ENCODE assay signal across 8 cellular contexts in the genomic region with DNA sequence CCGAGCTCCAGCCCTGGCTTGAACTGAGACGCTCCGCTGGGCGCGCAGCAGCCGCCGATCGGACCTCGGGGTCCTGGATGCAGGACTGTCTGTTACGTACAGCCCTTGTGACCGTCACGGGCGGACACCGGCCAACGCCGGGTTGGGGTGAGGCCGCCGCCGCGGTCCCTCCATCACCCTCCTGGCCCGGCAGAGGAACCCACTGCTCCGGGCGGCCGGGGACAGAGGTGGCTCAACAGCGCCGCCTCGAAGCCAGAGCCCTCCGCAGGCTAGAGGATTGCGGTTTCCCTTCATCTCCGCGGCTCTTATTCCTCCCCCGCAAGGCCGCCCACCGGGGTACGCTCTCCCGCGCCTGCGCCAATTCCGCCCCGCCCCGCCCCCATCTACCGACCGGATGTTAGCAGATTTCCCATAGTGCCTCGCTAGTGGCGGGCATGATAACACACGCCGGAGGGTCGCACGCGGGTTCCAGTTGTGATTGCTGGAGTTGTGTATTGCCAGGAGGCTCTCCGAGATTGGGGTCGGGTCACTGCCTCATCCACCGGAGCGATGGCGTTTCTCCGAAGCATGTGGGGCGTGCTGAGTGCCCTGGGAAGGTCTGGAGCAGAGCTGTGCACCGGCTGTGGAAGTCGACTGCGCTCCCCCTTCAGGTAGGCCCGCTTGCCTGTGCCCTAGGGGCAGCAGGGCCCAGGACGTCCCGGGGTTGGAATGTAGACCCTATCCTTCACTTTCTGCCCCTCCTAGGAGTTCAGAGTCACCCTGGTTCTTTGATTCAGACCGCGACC. TPM values are rescaled to one million over a fixed set of nuclear protein-coding genes. Genes with fewer than 3 reads are reported as not detected.
DNase-seq lines count a peak whose midpoint lies in the region; ATAC-seq and TF ChIP-seq lines count a peak whose summit lies in the region.

Gene TFAM, plus strand, starts transcription at position 412 of the 785 bp plus-strand sequence. Its CDS starts 138 bp downstream, at position 550.

- in situ Hi-C loops in mammary epithelial cell (cut with MboI; ENCODE audit: low sequenced_read_pairs in 2 of 2): loop anchor here in 1 of 2 donors (10.0 kb wide), 1 partner anchor 80 kb away; no protein-coding TSS in a partner anchor

- H3K4me2 ChIP-seq in mammary epithelial cell (ENCODE audit: insufficient read depth, low read depth, low read length): peak within 1 kb of the TSS; percentile 86

- CTCF ChIA-PET in AG04450 (lab: Charles Lee): interaction anchor here (0.6 to 5.3 kb wide), 25 partner anchors 8 to 851 kb away, joined by 3 to 98 read pairs (median 3); partner anchors contain the start of gene UBE2D1
- CTCF ChIA-PET in mammary epithelial cell (lab: Charles Lee; ENCODE audit: low non-redundant PET): no interaction called here

- H3K4me3 ChIP-seq in AG04450 (ENCODE audit: low read depth, low read length): peak within 1 kb of the TSS; percentile 93
- peak within 1 kb of the TSS; percentile 95 for H3K4me3 ChIP-seq in WERI-Rb-1 (ENCODE audit: low read depth, low read length)
- peak within 1 kb of the TSS; percentile 73 to 94 (median 76) for H3K4me3 ChIP-seq in mammary epithelial cell (replicated peaks in 1 of 3; ENCODE audit: insufficient read depth in 1 of 3, low read depth in 2 of 3, low read length in 3 of 3)

- ATAC-seq in GM18868 (IDR thresholded peaks at IDR 0.05; ENCODE audit: unreplicated experiment) (peak; percentile 80), HG03108 (IDR thresholded peaks at IDR 0.05; ENCODE audit: unreplicated experiment) (peak; percentile 88)

- peaks cover 3% of the 10 kb centered on the region; the same call in 1 of the 2 replicates for H3K9me3 ChIP-seq in AG04450 (ENCODE audit: control insufficient read depth, insufficient read depth, low read length)
- no peaks in the 10 kb centered on the region for H3K9me3 ChIP-seq in WERI-Rb-1 (ENCODE audit: severe bottlenecking)
- H3K9me3 ChIP-seq in mammary epithelial cell (replicated peaks; ENCODE audit: insufficient read depth, low read length): no peaks in the 10 kb centered on the region

- POLR2A ChIA-PET in AG04450 (lab: Yijun Ruan, JAX): interaction anchor here (0.6 to 2.5 kb wide), 2 partner anchors 50 to 255 kb away, joined by 3 to 13 read pairs; partner anchors contain the start of gene UBE2D1

- DNase-seq in AG04450 (ENCODE audit: low read depth, low spot score) (peak; percentile 88), NCI-H2171 treated with DMSO at 0.1 percent for 48 hours (lab: John Stamatoyannopoulos, UW) (peak; percentile 81), WERI-Rb-1 (peak; percentile 98), mammary epithelial cell (peak; percentile 91), iPS-NIHi7 (ENCODE audit: extremely low spot score) (peak; percentile 96), smooth muscle cell of the brain vasculature (ENCODE audit: low read depth, low spot score) (peak; percentile 83)

- WGBS in mammary epithelial cell (ENCODE audit: low coverage, missing lambda C conversion rate): under 1% methylated on average over 14 of the region's 65 CpGs

- H3K27ac ChIP-seq in AG04450 (ENCODE audit: low read depth, low read length): peak within 1 kb of the TSS; percentile 74
- H3K27ac ChIP-seq in WERI-Rb-1: peak within 1 kb of the TSS; percentile 84
- H3K27ac ChIP-seq in mammary epithelial cell (ENCODE audit: insufficient read depth, low read depth, low read length): peak within 1 kb of the TSS; percentile 63

- dilution Hi-C loops in mammary epithelial cell (cut with HindIII; ENCODE audit: low sequenced_read_pairs): no loop called here

- peak within 1 kb of the TSS; percentile 89 for H2AFZ ChIP-seq in mammary epithelial cell (ENCODE audit: low read depth, low read length)

- intact Hi-C loops in mammary epithelial cell (cut with micrococcal nuclease): loop anchor here (1.0 to 2.0 kb wide), 3 partner anchors 50 to 208 kb away; partner anchors contain the start of gene UBE2D1

- H3K9ac ChIP-seq in mammary epithelial cell (ENCODE audit: insufficient read depth, low read length): peak within 1 kb of the TSS; percentile 82

- H3K79me2 ChIP-seq in mammary epithelial cell (ENCODE audit: insufficient read depth, low read length): peaks cover 48% of the 10 kb centered on the region

- TSS peak; percentile 58 for BruUV-seq in mammary epithelial cell (replicated peaks; lab: Mats Ljungman, UMichigan)

- H3K27me3 ChIP-seq in AG04450 (ENCODE audit: control insufficient read depth, insufficient read depth, low read length) (no peaks in the 10 kb centered on the region), WERI-Rb-1 (ENCODE audit: insufficient read depth, low read depth, severe bottlenecking) (no peaks in the 10 kb centered on the region), mammary epithelial cell (ENCODE audit: insufficient read depth, low read length) (no peaks in the 10 kb centered on the region)

- no peaks in the 10 kb centered on the region for H4K20me1 ChIP-seq in mammary epithelial cell (ENCODE audit: insufficient read depth, low read length)

- H3K36me3 ChIP-seq in WERI-Rb-1 (peaks cover 33% of the 10 kb centered on the region), mammary epithelial cell (ENCODE audit: insufficient read depth, low read length) (peaks cover 9% of the 10 kb centered on the region)

- H3K4me1 ChIP-seq in mammary epithelial cell (ENCODE audit: insufficient read depth, low read length): peaks cover 16% of the 10 kb centered on the region

- TF ChIP-seq CTCF in AG04450 (IDR thresholded peaks at IDR 0.05; ENCODE audit: low read depth, low read length) (peak; percentile 70), WERI-Rb-1 (IDR thresholded peaks at IDR 0.05; ENCODE audit: low read depth, low read length) (peak; percentile 83), mammary epithelial cell (conservative IDR thresholded peaks at IDR 0.05 in 1 of 2, IDR thresholded peaks at IDR 0.05 in 1 of 2; ENCODE audit: extremely low read depth in 1 of 2, insufficient read depth in 1 of 2, low read depth in 1 of 2, low read length in 2 of 2) (peak; percentile 29 to 72)

RNA-seq across cellular contexts. Expression of gene TFAM, which starts in this region (rescaled TPM):
- polyA plus RNA-seq in AG04450 (2011; rRNA removed) (14.1 and 17.0 TPM in 2 replicates), mammary epithelial cell (23.6 TPM)
- polyA minus RNA-seq in AG04450 (2011; rRNA and poly(A)+ RNA removed): 8.4 and 9.1 TPM in 2 replicates
- 10 to 100 TPM; 26.2 to 46.3 TPM for total RNA-seq in mammary epithelial cell
- 41.6 TPM for polyA minus RNA-seq in mammary epithelial cell

Comparison
In these comparisons a context has a peak if more than half of its experiments do, and no peak if none do; other contexts are left out.
1. Peak in every context shown above with its lines: DNase-seq, ATAC-seq, H3K4me3 ChIP-seq and H3K27ac ChIP-seq.